In genomic region chr17:75712480-75712879, GRCh38 we compare ENCODE assay signal across 16 cellular contexts.
"Had no signal": no experiment of that assay in that cellular context is flagged by ENCODE, and none has a peak within 500 bp of the region (broad histone marks: within the 10 kb centered on the region; RNA-seq: fewer than 3 reads in every experiment).

No MANE protein-coding gene starts in this region.

- ATAC-seq: lower lobe of right lung; sciatic nerve; stimulated activated effector memory CD8-positive, alpha-beta T cell treated with anti-CD3 and anti-CD28 coated beads, Interleukin-12 subunit alpha, Interleukin-12 subunit beta, amount 100 ng/mL, for 72 hours had no signal

- H3K4me3 ChIP-seq: lower lobe of right lung, stomach had no signal

- DNase-seq: activated CD4-positive, alpha-beta T cell treated with anti-CD3 and anti-CD28 coated beads, Interleukin-2, amount 50 U/mL, for 4 hours; amniotic stem cell; caudate nucleus; foreskin melanocyte; glutamatergic neuron; hippocampal formation; lower lobe of right lung; stimulated activated CD4-positive, alpha-beta T cell treated with anti-CD3 and anti-CD28 coated beads, Interleukin-4, amount 100 ng/mL, for 24 hours; stomach; trophoblast cell; WERI-Rb-1 had no signal

- H3K4me3 Mint-ChIP-seq: activated naive CD8-positive, alpha-beta T cell; mesothelial cell of epicardium; nephron; stimulated activated effector memory CD8-positive, alpha-beta T cell treated with anti-CD3 and anti-CD28 coated beads, Interleukin-12 subunit alpha, Interleukin-12 subunit beta, amount 100 ng/mL, for 72 hours had no signal

- H3K9me3 Mint-ChIP-seq: mesothelial cell of epicardium; nephron; stimulated activated effector memory CD8-positive, alpha-beta T cell treated with anti-CD3 and anti-CD28 coated beads, Interleukin-12 subunit alpha, Interleukin-12 subunit beta, amount 100 ng/mL, for 72 hours had no signal

- H3K4me1 Mint-ChIP-seq: mesothelial cell of epicardium; nephron; stimulated activated effector memory CD8-positive, alpha-beta T cell treated with anti-CD3 and anti-CD28 coated beads, Interleukin-12 subunit alpha, Interleukin-12 subunit beta, amount 100 ng/mL, for 72 hours had no signal

- H3K9me3 ChIP-seq: lower lobe of right lung, stomach had no signal

- H3K27ac Mint-ChIP-seq: activated naive CD8-positive, alpha-beta T cell; mesothelial cell of epicardium; nephron; stimulated activated effector memory CD8-positive, alpha-beta T cell treated with anti-CD3 and anti-CD28 coated beads, Interleukin-12 subunit alpha, Interleukin-12 subunit beta, amount 100 ng/mL, for 72 hours had no signal

- H3K27ac ChIP-seq: lower lobe of right lung, stomach, WERI-Rb-1 had no signal

- H3K36me3 Mint-ChIP-seq: activated naive CD8-positive, alpha-beta T cell had no signal
